In the genomic region with DNA sequence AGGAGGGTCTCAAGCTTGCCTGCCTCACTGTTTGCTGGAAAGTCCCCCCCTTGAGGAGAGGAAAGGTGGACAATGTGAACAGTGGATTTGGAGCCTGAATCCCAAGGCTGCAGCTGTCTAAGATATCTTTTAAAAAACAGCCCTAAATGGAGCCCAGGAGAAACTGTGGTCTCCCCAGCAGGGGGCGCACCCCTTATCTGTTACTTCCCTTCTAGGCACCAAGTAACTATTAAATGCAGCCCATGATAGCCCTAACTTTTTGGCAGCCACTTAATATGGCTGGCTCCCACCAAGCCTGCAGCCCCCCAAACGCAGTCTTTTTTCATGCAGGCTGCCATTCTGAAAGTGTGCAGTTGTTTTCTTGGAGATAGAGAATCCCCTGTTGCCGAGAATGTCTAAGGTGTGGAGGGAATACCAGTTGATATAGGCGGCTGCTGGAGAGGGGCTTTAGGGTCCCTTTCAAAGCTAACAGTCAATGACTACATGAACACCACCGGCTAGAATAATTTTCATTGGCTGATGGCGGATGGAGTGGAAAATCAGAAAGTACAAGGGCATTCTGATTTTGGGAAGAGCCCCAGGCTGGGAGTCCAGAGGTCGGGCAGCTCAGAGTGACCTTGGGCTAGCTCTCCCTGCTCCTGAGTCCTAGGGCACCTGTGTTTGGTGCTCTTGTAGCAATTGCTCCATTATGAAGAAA, we compare ENCODE assay signal across 9 cellular contexts. TPM values are rescaled to one million over a fixed set of nuclear protein-coding genes. Genes with fewer than 3 reads are reported as not detected.
DNase-seq lines count a peak whose midpoint lies in the region; ATAC-seq, FAIRE-seq and TF ChIP-seq lines count a peak whose summit lies in the region.
"Had no signal": no experiment of that assay in that cellular context is flagged by ENCODE, and none has a peak within 500 bp of the region (broad histone marks: within the 10 kb centered on the region; RNA-seq: fewer than 3 reads in every experiment).

No MANE protein-coding gene starts in this region.

- CTCF ChIA-PET in WTC11 (lab: Charles Lee) = interaction anchor here (0.6 to 2.9 kb wide), 28 partner anchors 10 to 1181 kb away, joined by 3 to 27 read pairs (median 4); a partner anchor contains a TSS

- no peaks in the 10 kb centered on the region for H3K36me3 Mint-ChIP-seq in WTC11

- in situ Hi-C loops in GM13977 (cut with MboI; ENCODE audit: low pct_unique_long_range_greater_than_20kb, low sequenced_read_pairs, unreplicated experiment) = no loop called here

- DNase-seq in CMK (ENCODE audit: low read depth) (peak; percentile 9), GM13977 (ENCODE audit: low spot score) (peak; percentile 62), WTC11 (ENCODE audit: low spot score) (peak; percentile 66), islet precursor cell (peak; percentile 51), H54 (ENCODE audit: insufficient read length, low spot score) (no peak), cerebellum (ENCODE audit: low spot score) (no peak)

- H3K27ac Mint-ChIP-seq in WTC11 = no peak overlapping the region

- POLR2A ChIA-PET in WTC11 (lab: Charles Lee) = interaction anchor here (0.5 kb wide), 1 partner anchor 83 kb away, joined by 3 read pairs; no protein-coding TSS in a partner anchor

- 0 out of 2 replicates have a peak, but pooled peaks cover 3% of the 10 kb centered on the region for H3K4me1 Mint-ChIP-seq in WTC11

- no peaks in the 10 kb centered on the region for H3K9me3 Mint-ChIP-seq in WTC11

- ATAC-seq in WTC11 (no peak), HG03378 (IDR thresholded peaks at IDR 0.05; ENCODE audit: unreplicated experiment) (no peak), GM18520 (IDR thresholded peaks at IDR 0.05; ENCODE audit: unreplicated experiment) (no peak)

- H3K27me3 Mint-ChIP-seq in WTC11 (ENCODE audit: low read depth) = peaks cover 34% of the 10 kb centered on the region

- TF ChIP-seq POLR2A in H54 (IDR thresholded peaks at IDR 0.05; ENCODE audit: low read depth, low read length) = no peak

- H3K4me3 Mint-ChIP-seq in WTC11 = no peak overlapping the region

- no peak for FAIRE-seq in H54 (lab: Jason Lieb, UNC)

- TF ChIP-seq CTCF in GM13977 (IDR thresholded peaks at IDR 0.05; ENCODE audit: extremely low read depth, insufficient read depth, missing control alignments) (peak; percentile 55), WTC11 (IDR thresholded peaks at IDR 0.05) (peak; percentile 75)

TF ChIP-seq in WTC11, 78 proteins besides CTCF, POLR2A, EP300 and RAD21:
- TF ChIP-seq, protein P1, sequence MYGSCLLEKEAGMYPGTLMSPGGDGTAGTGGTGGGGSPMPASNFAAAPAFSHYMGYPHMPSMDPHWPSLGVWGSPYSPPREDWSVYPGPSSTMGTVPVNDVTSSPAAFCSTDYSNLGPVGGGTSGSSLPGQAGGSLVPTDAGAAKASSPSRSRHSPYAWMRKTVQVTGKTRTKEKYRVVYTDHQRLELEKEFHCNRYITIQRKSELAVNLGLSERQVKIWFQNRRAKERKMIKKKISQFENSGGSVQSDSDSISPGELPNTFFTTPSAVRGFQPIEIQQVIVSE (CRISPR knock-in tag; IDR thresholded peaks at IDR 0.05; ENCODE audit: borderline replicate concordance) = no peak
- TF ChIP-seq KAT7 (CRISPR knock-in tag; IDR thresholded peaks at IDR 0.05; ENCODE audit: borderline replicate concordance) = no peak

RNA-seq across cellular contexts. Expression of a gene that starts 1.3 kb away (rescaled TPM):
- total RNA-seq in WTC11 (2021) (0.23 to 0.37 TPM (median 0.31 TPM) in 3 replicates), cerebellum (1.3 TPM)
- total RNA-seq: T-helper 2 cell treated with Interferon-gamma antibody and Interleukin-4, amounts not matched to agents 100 ng/mL and 5 ng/mL, for 36 hours had no signal

Comparison
In these comparisons a context has a peak if more than half of its experiments do, and no peak if none do; other contexts are left out.
1. DNase-seq: peak in CMK (single experiment), GM13977 (single experiment), WTC11 (single experiment) and islet precursor cell (single experiment); none in H54 (single experiment) and cerebellum (single experiment).